In the genomic region with DNA sequence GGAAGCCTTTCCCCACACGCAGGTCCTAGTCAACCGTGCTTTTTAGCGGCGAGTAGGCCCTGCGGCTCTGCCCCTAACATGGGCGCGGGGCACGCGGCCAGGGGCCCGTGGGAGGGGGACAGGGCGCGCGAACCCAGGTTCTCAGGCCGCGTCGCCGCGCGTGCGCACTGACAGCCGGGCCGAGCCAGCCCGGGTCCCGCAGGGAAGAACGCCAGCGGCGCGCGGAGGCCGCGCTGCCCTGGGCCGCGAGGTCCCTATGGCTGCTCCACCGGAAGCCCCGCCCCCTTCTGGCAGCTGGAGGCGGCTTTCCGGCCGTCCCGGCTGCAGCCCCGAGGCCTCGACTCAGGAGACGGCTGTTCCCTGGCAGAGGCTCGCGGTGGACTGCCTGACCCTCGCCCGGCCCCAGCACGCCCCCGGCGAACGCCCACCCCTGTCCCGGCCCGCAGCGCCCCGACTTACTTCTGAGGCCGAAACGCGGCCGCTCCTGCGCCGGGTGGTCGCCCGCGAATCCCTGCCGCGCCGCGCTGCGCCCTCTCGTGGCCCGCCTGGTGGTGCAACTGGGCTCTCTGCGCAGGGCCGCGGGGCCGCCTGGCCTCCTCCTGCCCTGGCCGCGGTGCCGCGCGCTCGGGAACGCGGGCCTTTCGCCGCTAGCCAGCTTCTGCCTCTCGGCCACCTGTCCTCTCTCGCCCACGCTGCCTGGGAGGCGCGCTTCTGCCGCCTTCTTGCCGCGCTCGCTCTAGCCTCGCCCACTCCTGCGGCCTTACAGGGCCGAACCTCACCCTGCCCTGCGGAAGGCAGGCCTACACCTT, we compare ENCODE assay signal across 8 cellular contexts. TPM values are rescaled to one million over a fixed set of nuclear protein-coding genes. Genes with fewer than 3 reads are reported as not detected.
DNase-seq lines count a peak whose midpoint lies in the region; ATAC-seq lines count a peak whose summit lies in the region.

No MANE protein-coding gene starts in this region.

- H3K36me3 Mint-ChIP-seq in activated CD8-positive, alpha-beta T cell treated with anti-CD3 and anti-CD28 coated beads, Interleukin-2, amount 10 ng/mL, durations not matched to agents 7 days and 5 days (ENCODE audit: low read depth) = no peaks in the 10 kb centered on the region

- H3K9me3 Mint-ChIP-seq in activated CD8-positive, alpha-beta T cell treated with anti-CD3 and anti-CD28 coated beads, Interleukin-2, amount 10 ng/mL, durations not matched to agents 7 days and 5 days (ENCODE audit: insufficient read depth) = no peaks in the 10 kb centered on the region

- CTCF ChIA-PET in activated CD8-positive, alpha-beta T cell treated with anti-CD3 and anti-CD28 coated beads, Interleukin-2, amount 10 ng/mL, durations not matched to agents 7 days and 5 days (lab: Charles Lee) = interaction anchor here (0.8 to 3.9 kb wide), 13 partner anchors 11 to 359 kb away, joined by 3 to 34 read pairs (median 5); a partner anchor contains a TSS

- no peaks in the 10 kb centered on the region for H3K27me3 Mint-ChIP-seq in activated CD8-positive, alpha-beta T cell treated with anti-CD3 and anti-CD28 coated beads, Interleukin-2, amount 10 ng/mL, durations not matched to agents 7 days and 5 days (ENCODE audit: low read depth)

- DNase-seq in COLO829 (ENCODE audit: low spot score) (peak; percentile 95), HPDE6-E6E7 (ENCODE audit: extremely low spot score) (peak; percentile 98), NCI-H82 treated with DMSO at 0.1 percent for 48 hours (lab: John Stamatoyannopoulos, UW; ENCODE audit: unreplicated experiment) (peak; percentile 82), ecto neural progenitor cell (ENCODE audit: low spot score) (peak; percentile 97), lung microvascular endothelial cell (ENCODE audit: low read depth in 2 of 2) (peak; percentile 94 to 96)
- DNase-seq in activated CD8-positive, alpha-beta T cell treated with anti-CD3 and anti-CD28 coated beads, Interleukin-2, amount 10 ng/mL, durations not matched to agents 7 days and 5 days = peak; percentile 87
- peak; percentile 65 to 85 (median 71) for DNase-seq in stimulated activated CD4-positive, alpha-beta T cell treated with anti-CD3 and anti-CD28 coated beads, TNF-alpha, amount 100 ng/mL, for 4 hours (ENCODE audit: low read depth in 3 of 3)

- H3K4me1 Mint-ChIP-seq in activated CD8-positive, alpha-beta T cell treated with anti-CD3 and anti-CD28 coated beads, Interleukin-2, amount 10 ng/mL, durations not matched to agents 7 days and 5 days (ENCODE audit: low read depth) = peaks cover 44% of the 10 kb centered on the region

- peak overlapping the region; percentile 78 for H3K4me3 Mint-ChIP-seq in activated CD8-positive, alpha-beta T cell treated with anti-CD3 and anti-CD28 coated beads, Interleukin-2, amount 10 ng/mL, durations not matched to agents 7 days and 5 days

- ATAC-seq in GM19467 (IDR thresholded peaks at IDR 0.05; ENCODE audit: unreplicated experiment) = peak; percentile 87
- peak; percentile 94 for ATAC-seq in activated CD8-positive, alpha-beta T cell treated with anti-CD3 and anti-CD28 coated beads, Interleukin-2, amount 10 ng/mL, durations not matched to agents 7 days and 5 days

- POLR2A ChIA-PET in activated CD8-positive, alpha-beta T cell treated with anti-CD3 and anti-CD28 coated beads, Interleukin-2, amount 10 ng/mL, durations not matched to agents 7 days and 5 days (lab: Charles Lee) = interaction anchor here (0.6 to 1.1 kb wide), 3 partner anchors 11 to 22 kb away, joined by 3 to 4 read pairs (median 3); no protein-coding TSS in a partner anchor

- H3K27ac Mint-ChIP-seq in activated CD8-positive, alpha-beta T cell treated with anti-CD3 and anti-CD28 coated beads, Interleukin-2, amount 10 ng/mL, durations not matched to agents 7 days and 5 days = peak overlapping the region; percentile 87

RNA-seq across cellular contexts. Expression of a gene that starts 16.6 kb away (rescaled TPM):
- total RNA-seq in activated CD8-positive, alpha-beta T cell treated with anti-CD3 and anti-CD28 coated beads, Interleukin-2, amount 10 ng/mL, durations not matched to agents 7 days and 5 days = under 1 TPM in 1 of 2 experiments, not detected in 1; 0.10 TPM
- total RNA-seq in lung microvascular endothelial cell = not detected in 2 replicates

RNA-seq across cellular contexts. Expression of a gene that starts 23.4 kb away (rescaled TPM):
- total RNA-seq in activated CD8-positive, alpha-beta T cell treated with anti-CD3 and anti-CD28 coated beads, Interleukin-2, amount 10 ng/mL, durations not matched to agents 7 days and 5 days = 10 to 100 TPM; 15.5 to 16.8 TPM
- 12.3 and 12.4 TPM in 2 replicates for total RNA-seq in lung microvascular endothelial cell

Comparison
In these comparisons a context has a peak if more than half of its experiments do, and no peak if none do; other contexts are left out.
1. Peak in every context shown above with its lines: DNase-seq and ATAC-seq.